9 cellular contexts compared by ENCODE assay signal in genomic region chr2:216188956-216189355, GRCh38.
DNase-seq lines count a peak whose midpoint lies in the region; ATAC-seq and TF ChIP-seq lines count a peak whose summit lies in the region.
"Had no signal": no experiment of that assay in that cellular context is flagged by ENCODE, and none has a peak within 500 bp of the region (broad histone marks: within the 10 kb centered on the region; RNA-seq: fewer than 3 reads in every experiment).

No MANE protein-coding gene starts in this region.

- no peaks in the 10 kb centered on the region for H3K27me3 Mint-ChIP-seq in CD4-positive, CD25-positive, alpha-beta regulatory T cell
- H3K27me3 Mint-ChIP-seq in naive thymus-derived CD8-positive, alpha-beta T cell: no peaks in the 10 kb centered on the region

- H3K27me3 ChIP-seq in CD4-positive, CD25-positive, alpha-beta regulatory T cell (ENCODE audit: control insufficient read depth, insufficient read depth, low read length): no peaks in the 10 kb centered on the region

- TF ChIP-seq CTCF in choroid plexus epithelial cell (conservative IDR thresholded peaks at IDR 0.05; ENCODE audit: low read depth, low read length): no peak

- H3K4me1 ChIP-seq in CD4-positive, CD25-positive, alpha-beta regulatory T cell (ENCODE audit: control insufficient read depth, insufficient read depth, low read length, poor library complexity, severe bottlenecking): peaks cover 27% of the 10 kb centered on the region

- H3K9me3 Mint-ChIP-seq in CD4-positive, CD25-positive, alpha-beta regulatory T cell: peaks cover 0 to 1% (median 0%) of the 10 kb centered on the region in 7 donors
- no peaks in the 10 kb centered on the region for H3K9me3 Mint-ChIP-seq in naive thymus-derived CD8-positive, alpha-beta T cell

- peaks cover 32% of the 10 kb centered on the region for H3K36me3 Mint-ChIP-seq in CD4-positive, CD25-positive, alpha-beta regulatory T cell
- peaks cover 0 to 73% (median 13%) of the 10 kb centered on the region in 3 donors for H3K36me3 Mint-ChIP-seq in naive thymus-derived CD8-positive, alpha-beta T cell

- no peak overlapping the region for H3K4me3 ChIP-seq in CD4-positive, CD25-positive, alpha-beta regulatory T cell (ENCODE audit: low read depth, low read length)
- no peak overlapping the region for H3K4me3 ChIP-seq in choroid plexus epithelial cell (ENCODE audit: low read depth, low read length)

- DNase-seq in CD4-positive, CD25-positive, alpha-beta regulatory T cell: no peak
- DNase-seq in NCI-H146 treated with DMSO at 0.1 percent for 48 hours (lab: John Stamatoyannopoulos, UW; ENCODE audit: unreplicated experiment) (peak; percentile 52), choroid plexus epithelial cell (ENCODE audit: low read depth) (peak; percentile 48), NCI-H2081 treated with DMSO at 0.1 percent for 48 hours (lab: John Stamatoyannopoulos, UW) (no peak), NCI-H526 treated with DMSO at 0.1 percent for 48 hours (lab: John Stamatoyannopoulos, UW) (no peak), DMS79 (lab: John Stamatoyannopoulos, UW) (no peak)
- DNase-seq in naive thymus-derived CD8-positive, alpha-beta T cell: no peak
- DNase-seq: Karpas-422 had no signal

- POLR2A ChIA-PET in naive thymus-derived CD8-positive, alpha-beta T cell (lab: Charles Lee): no interaction called here

- no peaks in the 10 kb centered on the region for H3K9me3 ChIP-seq in CD4-positive, CD25-positive, alpha-beta regulatory T cell (ENCODE audit: control insufficient read depth in 2 of 2, low read length in 2 of 2)

- peaks cover 58% of the 10 kb centered on the region for H3K36me3 ChIP-seq in CD4-positive, CD25-positive, alpha-beta regulatory T cell (ENCODE audit: control insufficient read depth, insufficient read depth, low read length)

- peaks cover 46 to 74% (median 59%) of the 10 kb centered on the region in 4 donors for H3K4me1 Mint-ChIP-seq in CD4-positive, CD25-positive, alpha-beta regulatory T cell
- H3K4me1 Mint-ChIP-seq in naive thymus-derived CD8-positive, alpha-beta T cell: peaks cover 22 to 68% (median 53%) of the 10 kb centered on the region in 4 donors

- H3K27ac ChIP-seq in CD4-positive, CD25-positive, alpha-beta regulatory T cell (ENCODE audit: insufficient read depth, low read length, poor library complexity, severe bottlenecking): no peak overlapping the region

- H3K4me3 Mint-ChIP-seq in CD4-positive, CD25-positive, alpha-beta regulatory T cell: no peak overlapping the region
- no peak overlapping the region for H3K4me3 Mint-ChIP-seq in naive thymus-derived CD8-positive, alpha-beta T cell

- no peak for ATAC-seq in CD4-positive, CD25-positive, alpha-beta regulatory T cell (ENCODE audit: low read depth in 2 of 2)
- ATAC-seq in naive thymus-derived CD8-positive, alpha-beta T cell: no peak
- no peak for ATAC-seq in GM18870 (IDR thresholded peaks at IDR 0.05; ENCODE audit: unreplicated experiment)

- peak overlapping the region; percentile 34 to 70 (median 60) for H3K27ac Mint-ChIP-seq in CD4-positive, CD25-positive, alpha-beta regulatory T cell
- H3K27ac Mint-ChIP-seq in naive thymus-derived CD8-positive, alpha-beta T cell: peak overlapping the region in 9 of 10 donors; percentile 61 to 87 (median 75)

Comparison
In these comparisons a context has a peak if more than half of its experiments do, and no peak if none do; other contexts are left out.
1. DNase-seq: peak in NCI-H146 treated with DMSO at 0.1 percent for 48 hours (single experiment) and choroid plexus epithelial cell (single experiment); none in CD4-positive, CD25-positive, alpha-beta regulatory T cell (0 of 3), naive thymus-derived CD8-positive, alpha-beta T cell (0 of 10), NCI-H2081 treated with DMSO at 0.1 percent for 48 hours (single experiment), NCI-H526 treated with DMSO at 0.1 percent for 48 hours (single experiment) and DMS79 (single experiment).